In genomic region chr3:189148090-189148507, GRCh38 we compare ENCODE assay signal across 8 cellular contexts. TPM values are rescaled to one million over a fixed set of nuclear protein-coding genes. Genes with fewer than 3 reads are reported as not detected.
DNase-seq lines count a peak whose midpoint lies in the region; ATAC-seq and TF ChIP-seq lines count a peak whose summit lies in the region.

No MANE protein-coding gene starts in this region.

- no peak overlapping the region for H3K27ac Mint-ChIP-seq in CD8-positive, alpha-beta T cell

- peak; percentile 74 for ATAC-seq in CD8-positive, alpha-beta T cell
- peak; percentile 84 for ATAC-seq in GM19372 (IDR thresholded peaks at IDR 0.05; ENCODE audit: low read depth, unreplicated experiment)
- ATAC-seq in activated T-cell treated with anti-CD3 and anti-CD28 coated beads, Interleukin-2, amount 50 U/mL, for 4 hours, result peak; percentile 58 to 73

- H3K27me3 ChIP-seq in CD8-positive, alpha-beta T cell (ENCODE audit: insufficient read depth, low read length), result no peaks in the 10 kb centered on the region
- H3K27me3 ChIP-seq in neural cell (ENCODE audit: insufficient read depth, low read depth, low read length) (no peaks in the 10 kb centered on the region), stomach (no peaks in the 10 kb centered on the region)

- no peaks in the 10 kb centered on the region for H3K9me3 ChIP-seq in CD8-positive, alpha-beta T cell (ENCODE audit: low read length)
- no peaks in the 10 kb centered on the region for H3K9me3 ChIP-seq in neural cell (ENCODE audit: low read length)
- no peaks in the 10 kb centered on the region for H3K9me3 ChIP-seq in stomach

- 18 to 30% (median 20%) methylated on average over 6 of the region's 6 CpGs for WGBS in stomach, 5 donors

- CTCF ChIA-PET in CD8-positive, alpha-beta T cell (lab: Charles Lee), result interaction anchor here (0.6 to 3.5 kb wide), 22 partner anchors 9 to 1410 kb away, joined by 3 to 28 read pairs (median 4); partner anchors contain the start of gene BCL6

- no peaks in the 10 kb centered on the region for H3K27me3 Mint-ChIP-seq in CD8-positive, alpha-beta T cell (ENCODE audit: low read depth)
- no peaks in the 10 kb centered on the region for H3K27me3 Mint-ChIP-seq in activated T-cell treated with anti-CD3 and anti-CD28 coated beads, Interleukin-2, amount 50 U/mL, for 4 hours (ENCODE audit: low read depth)

- peak; percentile 74 for TF ChIP-seq CTCF in CD8-positive, alpha-beta T cell (IDR thresholded peaks at IDR 0.05)
- peak; percentile 83 for TF ChIP-seq CTCF in fibroblast of mammary gland (conservative IDR thresholded peaks at IDR 0.05; ENCODE audit: control insufficient read depth, insufficient read depth, low read depth, low read length)
- peak; percentile 89 for TF ChIP-seq CTCF in neural cell (IDR thresholded peaks at IDR 0.05; ENCODE audit: poor library complexity, severe bottlenecking)
- peak in 5 of 7 experiments; percentile 63 to 82 (median 76) for TF ChIP-seq CTCF in stomach (IDR thresholded peaks at IDR 0.05)

- intact Hi-C loops in CD8-positive, alpha-beta T cell (cut with DNase I, micrococcal nuclease), result loop anchor here (1.0 to 10.0 kb wide), 10 partner anchors 107 to 1831 kb away; partner anchors contain the start of gene LPP (in 2 of the 2)
- intact Hi-C loops in stomach (cut with DNase I; ENCODE audit: low total_unique reads), result loop anchor here (10.0 kb wide), 1 partner anchor 173 kb away; no protein-coding TSS in a partner anchor

- DNase-seq in CD8-positive, alpha-beta T cell, result peak; percentile 44 to 82 (median 57)
- peak; percentile 31 for DNase-seq in HPDE6-E6E7 (ENCODE audit: extremely low spot score)
- peak; percentile 61 for DNase-seq in OCI-M1 (lab: John Stamatoyannopoulos, UW)
- DNase-seq in activated T-cell treated with anti-CD3 and anti-CD28 coated beads, Interleukin-2, amount 50 U/mL, for 4 hours, result peak; percentile 69
- DNase-seq in fibroblast of mammary gland (ENCODE audit: low read depth), result peak; percentile 73
- peak; percentile 68 for DNase-seq in stomach

- no peak overlapping the region for H3K4me2 ChIP-seq in neural cell (ENCODE audit: low read length)

- H3K9ac ChIP-seq in neural cell (ENCODE audit: low read length), result no peak overlapping the region

- TF ChIP-seq RAD21 in neural cell (conservative IDR thresholded peaks at IDR 0.05), result peak; percentile 91

- no peak overlapping the region for H3K4me3 Mint-ChIP-seq in CD8-positive, alpha-beta T cell
- H3K4me3 Mint-ChIP-seq in activated T-cell treated with anti-CD3 and anti-CD28 coated beads, Interleukin-2, amount 50 U/mL, for 4 hours, result no peak overlapping the region

- no peaks in the 10 kb centered on the region for H3K36me3 Mint-ChIP-seq in CD8-positive, alpha-beta T cell
- H3K36me3 Mint-ChIP-seq in activated T-cell treated with anti-CD3 and anti-CD28 coated beads, Interleukin-2, amount 50 U/mL, for 4 hours (ENCODE audit: insufficient read depth), result no peaks in the 10 kb centered on the region

- no peak for TF ChIP-seq POLR2A in stomach (IDR thresholded peaks at IDR 0.05)

- no peak overlapping the region for H3K27ac ChIP-seq in CD8-positive, alpha-beta T cell (ENCODE audit: low read depth, low read length)
- no peak overlapping the region for H3K27ac ChIP-seq in neural cell (ENCODE audit: low read length)
- H3K27ac ChIP-seq in stomach, result no peak overlapping the region

- H3K9me3 Mint-ChIP-seq in CD8-positive, alpha-beta T cell, result no peaks in the 10 kb centered on the region
- H3K9me3 Mint-ChIP-seq in activated T-cell treated with anti-CD3 and anti-CD28 coated beads, Interleukin-2, amount 50 U/mL, for 4 hours, result no peaks in the 10 kb centered on the region

- H3K79me2 ChIP-seq in neural cell (replicated peaks; ENCODE audit: insufficient read depth, low read length), result no peaks in the 10 kb centered on the region

- H2AFZ ChIP-seq in neural cell (ENCODE audit: low read depth, low read length), result no peak overlapping the region

- no peaks in the 10 kb centered on the region for H3K9me2 ChIP-seq in neural cell (ENCODE audit: insufficient read depth, low read length)

- TF ChIP-seq EP300 in neural cell (conservative IDR thresholded peaks at IDR 0.05; ENCODE audit: poor library complexity, severe bottlenecking) (no peak), stomach (IDR thresholded peaks at IDR 0.05) (no peak)

- H3K36me3 ChIP-seq in CD8-positive, alpha-beta T cell (ENCODE audit: insufficient read depth, low read length), result no peaks in the 10 kb centered on the region
- H3K36me3 ChIP-seq in neural cell (ENCODE audit: insufficient read depth, low read length) (no peaks in the 10 kb centered on the region), stomach (no peaks in the 10 kb centered on the region)

- H4K20me1 ChIP-seq in neural cell (ENCODE audit: insufficient read depth), result no peaks in the 10 kb centered on the region

- POLR2A ChIA-PET in CD8-positive, alpha-beta T cell (lab: Charles Lee), result interaction anchor here (1.2 kb wide), 1 partner anchor 1408 kb away, joined by 3 read pairs; no protein-coding TSS in a partner anchor

- H3F3A ChIP-seq in neural cell (ENCODE audit: insufficient read depth, low read length, poor library complexity, severe bottlenecking), result no peaks in the 10 kb centered on the region

- H3K4me1 ChIP-seq in CD8-positive, alpha-beta T cell (ENCODE audit: insufficient read depth, low read length), result peaks cover 14% of the 10 kb centered on the region
- H3K4me1 ChIP-seq in stomach, result peaks cover 0 to 16% (median 2%) of the 10 kb centered on the region in 4 donors

- no peak overlapping the region for H3K4me3 ChIP-seq in CD8-positive, alpha-beta T cell (ENCODE audit: low read depth, low read length)
- H3K4me3 ChIP-seq in fibroblast of mammary gland (ENCODE audit: control insufficient read depth, low read depth, low read length), result no peak overlapping the region
- no peak overlapping the region for H3K4me3 ChIP-seq in neural cell (ENCODE audit: low read length)
- no peak overlapping the region for H3K4me3 ChIP-seq in stomach

- peaks cover 17% of the 10 kb centered on the region for H3K4me1 Mint-ChIP-seq in CD8-positive, alpha-beta T cell (ENCODE audit: low read depth)
- peaks cover 16% of the 10 kb centered on the region for H3K4me1 Mint-ChIP-seq in activated T-cell treated with anti-CD3 and anti-CD28 coated beads, Interleukin-2, amount 50 U/mL, for 4 hours (ENCODE audit: low read depth)

TF ChIP-seq in neural cell, 6 proteins besides CTCF, POLR2A, EP300 and RAD21:
- TF ChIP-seq EZH2 (IDR thresholded peaks at IDR 0.05; ENCODE audit: borderline replicate concordance, insufficient read depth, low read length, poor library complexity, severe bottlenecking), result no peak
- no peak for TF ChIP-seq REST (IDR thresholded peaks at IDR 0.05; ENCODE audit: borderline replicate concordance)
- peak; percentile 96 for TF ChIP-seq SMC3 (conservative IDR thresholded peaks at IDR 0.05; ENCODE audit: poor library complexity)
- TF ChIP-seq POLR2AphosphoS5 (IDR thresholded peaks at IDR 0.05), result no peak
- TF ChIP-seq MXI1 (conservative IDR thresholded peaks at IDR 0.05; ENCODE audit: poor library complexity, severe bottlenecking), result peak; percentile 25
- TF ChIP-seq TAF1 (IDR thresholded peaks at IDR 0.05; ENCODE audit: low read depth), result no peak

RNA-seq across cellular contexts. Expression of gene TPRG1, which starts 23.7 kb away (rescaled TPM):
- 1 to 10 TPM; 3.1 to 4.6 TPM for total RNA-seq in CD8-positive, alpha-beta T cell
- total RNA-seq in activated T-cell treated with anti-CD3 and anti-CD28 coated beads, Interleukin-2, amount 50 U/mL, for 4 hours, result 10 to 100 TPM in 1 of 3 donors, 1 to 10 TPM in 2; 6.2 to 10.6 (median 7.4) TPM
- polyA plus RNA-seq in neural cell, result 0.17 and 1.6 TPM in 2 replicates
- polyA minus RNA-seq in neural cell, result 1.9 and 2.1 TPM in 2 replicates
- 1 to 10 TPM; 1.2 to 9.0 (median 3.6) TPM for total RNA-seq in stomach
- polyA plus RNA-seq in stomach, result 10 to 100 TPM in 2 of 3 donors, 1 to 10 TPM in 1; 1.4 to 20.9 (median 12.8) TPM
